ENCODE assay signal across 14 cellular contexts in the genomic region with DNA sequence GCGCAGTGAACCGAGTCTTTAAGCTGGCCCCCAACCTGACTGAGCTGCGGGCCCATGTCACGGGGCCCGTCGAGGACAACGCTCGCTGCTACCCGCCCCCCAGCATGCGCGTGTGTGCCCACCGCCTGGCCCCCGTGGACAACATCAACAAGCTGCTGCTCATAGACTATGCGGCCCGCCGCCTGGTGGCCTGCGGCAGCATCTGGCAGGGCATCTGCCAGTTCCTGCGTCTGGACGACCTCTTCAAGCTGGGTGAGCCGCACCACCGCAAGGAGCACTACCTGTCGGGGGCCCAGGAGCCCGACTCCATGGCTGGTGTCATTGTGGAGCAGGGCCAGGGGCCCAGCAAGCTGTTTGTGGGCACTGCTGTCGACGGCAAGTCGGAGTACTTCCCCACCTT. TPM values are rescaled to one million over a fixed set of nuclear protein-coding genes. Genes with fewer than 3 reads are reported as not detected.
A peak's percentile ranks its signal among the peaks of the same experiment; 100 is the strongest.
DNase-seq lines count a peak whose midpoint lies in the region; ATAC-seq, FAIRE-seq and TF ChIP-seq lines count a peak whose summit lies in the region.
"Had no signal": no experiment of that assay in that cellular context is flagged by ENCODE, and none has a peak within 500 bp of the region (broad histone marks: within the 10 kb centered on the region; RNA-seq: fewer than 3 reads in every experiment).

No MANE protein-coding gene starts in this region.

- no peaks in the 10 kb centered on the region for H3K27me3 Mint-ChIP-seq in progenitor cell of endocrine pancreas
- H3K27me3 Mint-ChIP-seq: activated CD4-positive, alpha-beta memory T cell treated with anti-CD3 and anti-CD28 coated beads for 36 hours had no signal

- no peak overlapping the region for H3K9ac ChIP-seq in endothelial cell of umbilical vein (replicated peaks; ENCODE audit: extremely low read depth, insufficient read depth, low read length)

- FAIRE-seq in endothelial cell of umbilical vein (lab: Jason Lieb, UNC), result no peak

- no peaks in the 10 kb centered on the region for H3K4me1 Mint-ChIP-seq in progenitor cell of endocrine pancreas (ENCODE audit: low read depth)

- POLR2A ChIA-PET in RWPE1 (lab: Yijun Ruan, JAX; ENCODE audit: low non-redundant PET) (interaction anchor here (1.0 kb wide), 1 partner anchor 86 kb away, joined by 3 read pairs; the partner anchor contains the start of gene FLNA), endothelial cell of umbilical vein (lab: Charles Lee) (no interaction called here)

- TF ChIP-seq CTCF in RWPE1 (conservative IDR thresholded peaks at IDR 0.05; ENCODE audit: low read depth), result no peak
- no peak for TF ChIP-seq CTCF in endothelial cell of umbilical vein (IDR thresholded peaks at IDR 0.05; ENCODE audit: extremely low read depth in 1 of 2, insufficient read depth in 1 of 2, low read depth in 1 of 2, low read length in 2 of 2)
- no peak for TF ChIP-seq CTCF in progenitor cell of endocrine pancreas (IDR thresholded peaks at IDR 0.05; ENCODE audit: unreplicated experiment)

- peaks cover 25% of the 10 kb centered on the region for H3K79me2 ChIP-seq in endothelial cell of umbilical vein (ENCODE audit: control insufficient read depth, insufficient read depth, low read length)

- intact Hi-C loops in endothelial cell of umbilical vein (cut with micrococcal nuclease), result no loop called here

- no peaks in the 10 kb centered on the region for H3K9me3 ChIP-seq in endothelial cell of umbilical vein (replicated peaks; ENCODE audit: control insufficient read depth, insufficient read depth, low read length)

- no peak overlapping the region for H3K4me2 ChIP-seq in endothelial cell of umbilical vein (ENCODE audit: insufficient read depth, low read length)

- no peaks in the 10 kb centered on the region for H4K20me1 ChIP-seq in endothelial cell of umbilical vein (replicated peaks; ENCODE audit: control insufficient read depth, extremely low read depth, insufficient read depth, low read length)

- no peak overlapping the region for H3K4me3 ChIP-seq in endothelial cell of umbilical vein (replicated peaks in 1 of 3; ENCODE audit: insufficient read depth in 1 of 3, low read depth in 1 of 3, low read length in 3 of 3)

- BruUV-seq in endothelial cell of umbilical vein (replicated peaks; lab: Mats Ljungman, UMichigan), result TSS peak; percentile 3

- H3K27ac ChIP-seq in RWPE1 (peak overlapping the region; percentile 73), endothelial cell of umbilical vein (ENCODE audit: insufficient read depth, low read depth, low read length) (no peak overlapping the region)

- H2AFZ ChIP-seq in endothelial cell of umbilical vein (ENCODE audit: low read depth, low read length), result no peak overlapping the region

- ATAC-seq in GM19467 (IDR thresholded peaks at IDR 0.05; ENCODE audit: unreplicated experiment), result no peak

- H3K9me3 Mint-ChIP-seq in progenitor cell of endocrine pancreas (ENCODE audit: low read depth), result peaks cover 4% of the 10 kb centered on the region
- H3K9me3 Mint-ChIP-seq: activated CD4-positive, alpha-beta memory T cell treated with anti-CD3 and anti-CD28 coated beads for 36 hours had no signal

- peaks cover 7% of the 10 kb centered on the region for H3K4me1 ChIP-seq in endothelial cell of umbilical vein (ENCODE audit: control insufficient read depth, extremely low read depth, insufficient read depth, low read length)

- no peaks in the 10 kb centered on the region for H3K27me3 ChIP-seq in endothelial cell of umbilical vein (ENCODE audit: control insufficient read depth in 2 of 2, insufficient read depth in 2 of 2, low read length in 2 of 2)

- dilution Hi-C loops in endothelial cell of umbilical vein (cut with MboI; ENCODE audit: extremely low pct_ligation_motif_present, low sequenced_read_pairs), result no loop called here

- CTCF ChIA-PET in RWPE1 (lab: Yijun Ruan, JAX), result interaction anchor here (0.5 kb wide), 1 partner anchor 55 kb away, joined by 3 read pairs; no protein-coding TSS in a partner anchor
- CTCF ChIA-PET in endothelial cell of umbilical vein (lab: Charles Lee), result interaction anchor here (1.0 kb wide), 1 partner anchor 87 kb away, joined by 3 read pairs; no protein-coding TSS in a partner anchor

- H3K36me3 Mint-ChIP-seq in progenitor cell of endocrine pancreas (ENCODE audit: insufficient read depth), result peaks cover 9% of the 10 kb centered on the region

- H3K4me3 Mint-ChIP-seq in progenitor cell of endocrine pancreas (ENCODE audit: low read depth), result peak overlapping the region; percentile 55
- H3K4me3 Mint-ChIP-seq: activated CD4-positive, alpha-beta memory T cell treated with anti-CD3 and anti-CD28 coated beads for 36 hours had no signal

- H3K9me1 ChIP-seq in endothelial cell of umbilical vein (replicated peaks; ENCODE audit: control insufficient read depth, extremely low read depth, insufficient read depth, low read length), result no peaks in the 10 kb centered on the region

- TF ChIP-seq POLR2A in endothelial cell of umbilical vein (IDR thresholded peaks at IDR 0.05; ENCODE audit: low read depth, low read length), result no peak

- H3K27ac Mint-ChIP-seq in progenitor cell of endocrine pancreas, result no peak overlapping the region
- H3K27ac Mint-ChIP-seq: activated CD4-positive, alpha-beta memory T cell treated with anti-CD3 and anti-CD28 coated beads for 36 hours had no signal

- peaks cover 0 to 11% of the 10 kb centered on the region in 2 experiments for H3K36me3 ChIP-seq in endothelial cell of umbilical vein (ENCODE audit: control insufficient read depth in 2 of 2, extremely low read depth in 1 of 2, insufficient read depth in 2 of 2, low read length in 2 of 2)

- DNase-seq in NCI-H1694 (lab: John Stamatoyannopoulos, UW), result peak; percentile 26
- DNase-seq in NCI-H1694 treated with DMSO at 0.1 percent for 48 hours (lab: John Stamatoyannopoulos, UW), result no peak
- no peak for DNase-seq in RWPE1 (ENCODE audit: low spot score)
- no peak for DNase-seq in endothelial cell of umbilical vein (ENCODE audit: low read depth, low spot score)
- no peak for DNase-seq in progenitor cell of endocrine pancreas (ENCODE audit: low spot score, unreplicated experiment)
- no peak for DNase-seq in SIG-M5 (lab: John Stamatoyannopoulos, UW)
- DNase-seq in NCI-H146 treated with DMSO at 0.1 percent for 48 hours (lab: John Stamatoyannopoulos, UW; ENCODE audit: unreplicated experiment), result no peak
- DNase-seq: 8988T; activated CD4-positive, alpha-beta memory T cell treated with anti-CD3 and anti-CD28 coated beads for 36 hours; EL; NCI-H1092 treated with DMSO at 0.1 percent for 48 hours; occipital lobe; stimulated activated naive CD4-positive, alpha-beta T cell treated with Interleukin-2 at 50 U/mL for 16 hours had no signal

RNA-seq across cellular contexts. Expression of gene PLXNA3, which starts 2.2 kb away (rescaled TPM):
- total RNA-seq in endothelial cell of umbilical vein (58.3 and 58.6 TPM in 2 replicates), progenitor cell of endocrine pancreas (135 and 148 TPM in 2 replicates)
- 56.8 and 63.2 TPM in 2 replicates for polyA plus RNA-seq in endothelial cell of umbilical vein
- polyA plus RNA-seq in endothelial cell of umbilical vein (2011; cell fraction: cytosol; rRNA removed), result 16.5 and 21.7 TPM in 2 replicates
- 245 and 272 TPM in 2 replicates for polyA plus RNA-seq in endothelial cell of umbilical vein (2011; cell fraction: nucleus; rRNA removed)
- polyA plus RNA-seq in endothelial cell of umbilical vein (2012), result 40.4 and 51.8 TPM in 2 replicates
- 79.7 and 86.2 TPM in 2 replicates for polyA minus RNA-seq in endothelial cell of umbilical vein
- polyA minus RNA-seq in endothelial cell of umbilical vein (2011; cell fraction: cytosol; rRNA and poly(A)+ RNA removed), result 10.7 TPM
- polyA minus RNA-seq in endothelial cell of umbilical vein (2011; cell fraction: nucleus; rRNA and poly(A)+ RNA removed), result 65.9 and 96.1 TPM in 2 replicates

RNA-seq across cellular contexts. Expression of gene FAM50A, which starts 16.4 kb away (rescaled TPM):
- total RNA-seq in endothelial cell of umbilical vein (111 and 123 TPM in 2 replicates), progenitor cell of endocrine pancreas (65.8 and 66.7 TPM in 2 replicates)
- polyA plus RNA-seq in endothelial cell of umbilical vein, result 66.6 and 75.9 TPM in 2 replicates
- 102 and 105 TPM in 2 replicates for polyA plus RNA-seq in endothelial cell of umbilical vein (2011; cell fraction: cytosol; rRNA removed)
- 244 and 250 TPM in 2 replicates for polyA plus RNA-seq in endothelial cell of umbilical vein (2011; cell fraction: nucleus; rRNA removed)
- polyA plus RNA-seq in endothelial cell of umbilical vein (2012), result 131 and 172 TPM in 2 replicates
- polyA minus RNA-seq in endothelial cell of umbilical vein, result 69.6 and 72.8 TPM in 2 replicates
- polyA minus RNA-seq in endothelial cell of umbilical vein (2011; cell fraction: cytosol; rRNA and poly(A)+ RNA removed), result 22.5 TPM
- 39.7 and 43.1 TPM in 2 replicates for polyA minus RNA-seq in endothelial cell of umbilical vein (2011; cell fraction: nucleus; rRNA and poly(A)+ RNA removed)

RNA-seq across cellular contexts. Expression of gene LAGE3, which starts 18.8 kb away (rescaled TPM):
- total RNA-seq in endothelial cell of umbilical vein (14.3 and 17.8 TPM in 2 replicates), progenitor cell of endocrine pancreas (12.8 and 13.5 TPM in 2 replicates)
- 31.9 and 47.8 TPM in 2 replicates for polyA plus RNA-seq in endothelial cell of umbilical vein
- 22.4 and 25.4 TPM in 2 replicates for polyA plus RNA-seq in endothelial cell of umbilical vein (2011; cell fraction: cytosol; rRNA removed)
- polyA plus RNA-seq in endothelial cell of umbilical vein (2011; cell fraction: nucleus; rRNA removed), result 5.0 and 7.1 TPM in 2 replicates
- 18.7 and 19.4 TPM in 2 replicates for polyA plus RNA-seq in endothelial cell of umbilical vein (2012)
- polyA minus RNA-seq in endothelial cell of umbilical vein, result 4.6 and 6.8 TPM in 2 replicates
- polyA minus RNA-seq in endothelial cell of umbilical vein (2011; cell fraction: cytosol; rRNA and poly(A)+ RNA removed), result 18.5 TPM
- 0.48 and 1.4 TPM in 2 replicates for polyA minus RNA-seq in endothelial cell of umbilical vein (2011; cell fraction: nucleus; rRNA and poly(A)+ RNA removed)

RNA-seq across cellular contexts. Expression of gene GDI1, which starts 23.4 kb away (rescaled TPM):
- total RNA-seq in endothelial cell of umbilical vein (128 and 131 TPM in 2 replicates), progenitor cell of endocrine pancreas (149 and 151 TPM in 2 replicates)
- polyA plus RNA-seq in endothelial cell of umbilical vein, result 247 and 267 TPM in 2 replicates
- polyA plus RNA-seq in endothelial cell of umbilical vein (2011; cell fraction: cytosol; rRNA removed), result 167 and 182 TPM in 2 replicates
- 1,001 and 1,020 TPM in 2 replicates for polyA plus RNA-seq in endothelial cell of umbilical vein (2011; cell fraction: nucleus; rRNA removed)
- 130 and 167 TPM in 2 replicates for polyA plus RNA-seq in endothelial cell of umbilical vein (2012)
- 141 and 144 TPM in 2 replicates for polyA minus RNA-seq in endothelial cell of umbilical vein
- polyA minus RNA-seq in endothelial cell of umbilical vein (2011; cell fraction: cytosol; rRNA and poly(A)+ RNA removed), result 29.2 TPM
- polyA minus RNA-seq in endothelial cell of umbilical vein (2011; cell fraction: nucleus; rRNA and poly(A)+ RNA removed), result 114 and 123 TPM in 2 replicates

RNA-seq across cellular contexts. Expression of gene UBL4A, which starts 26.1 kb away (rescaled TPM):
- total RNA-seq in endothelial cell of umbilical vein (27.2 and 31.4 TPM in 2 replicates), progenitor cell of endocrine pancreas (17.7 and 20.0 TPM in 2 replicates)
- 25.3 and 28.3 TPM in 2 replicates for polyA plus RNA-seq in endothelial cell of umbilical vein
- polyA plus RNA-seq in endothelial cell of umbilical vein (2011; cell fraction: cytosol; rRNA removed), result 21.3 and 26.1 TPM in 2 replicates
- 10.5 and 10.9 TPM in 2 replicates for polyA plus RNA-seq in endothelial cell of umbilical vein (2011; cell fraction: nucleus; rRNA removed)
- polyA plus RNA-seq in endothelial cell of umbilical vein (2012), result 18.7 and 25.4 TPM in 2 replicates
- 20.1 and 20.2 TPM in 2 replicates for polyA minus RNA-seq in endothelial cell of umbilical vein
- polyA minus RNA-seq in endothelial cell of umbilical vein (2011; cell fraction: cytosol; rRNA and poly(A)+ RNA removed), result 47.9 TPM
- 4.5 and 4.8 TPM in 2 replicates for polyA minus RNA-seq in endothelial cell of umbilical vein (2011; cell fraction: nucleus; rRNA and poly(A)+ RNA removed)
